17 cellular contexts compared by ENCODE assay signal in genomic region chr7:46279290-46279689, GRCh38.
DNase-seq lines count a peak whose midpoint lies in the region; ATAC-seq and TF ChIP-seq lines count a peak whose summit lies in the region.
"Had no signal": no experiment of that assay in that cellular context is flagged by ENCODE, and none has a peak within 500 bp of the region (broad histone marks: within the 10 kb centered on the region; RNA-seq: fewer than 3 reads in every experiment).

No MANE protein-coding gene starts in this region.

- no peaks in the 10 kb centered on the region for H3K36me3 Mint-ChIP-seq in GM23338 (ENCODE audit: low read depth)
- H3K36me3 Mint-ChIP-seq: CD4-positive, CD25-positive, alpha-beta regulatory T cell had no signal

- no peak overlapping the region for H3K27ac Mint-ChIP-seq in GM23338
- H3K27ac Mint-ChIP-seq: CD4-positive, CD25-positive, alpha-beta regulatory T cell had no signal

- no peak overlapping the region for H3K4me3 ChIP-seq in trophoblast cell (ENCODE audit: low read depth, low read length)
- no peak overlapping the region for H3K4me3 ChIP-seq in GM23338
- H3K4me3 ChIP-seq: BLaER1 treated with 17β-estradiol and CSF1 and Interleukin-3, amounts not matched to agents 10 nM and 100 nM; HAP-1 had no signal

- H2AFZ ChIP-seq in trophoblast cell (ENCODE audit: insufficient read depth, low read length, poor library complexity) = no peak overlapping the region
- H2AFZ ChIP-seq in GM23338 = no peak overlapping the region

- no peak overlapping the region for H2AK5ac ChIP-seq in trophoblast cell (ENCODE audit: low read length)

- H3K4me3 Mint-ChIP-seq in GM23338 = no peak overlapping the region
- H3K4me3 Mint-ChIP-seq: CD4-positive, CD25-positive, alpha-beta regulatory T cell had no signal

- H3F3A ChIP-seq in GM23338 (replicated peaks; ENCODE audit: low read depth) = no peaks in the 10 kb centered on the region

- H4K20me1 ChIP-seq in GM23338 (replicated peaks; ENCODE audit: insufficient read depth) = no peaks in the 10 kb centered on the region
- H4K20me1 ChIP-seq: BLaER1 treated with 17β-estradiol and CSF1 and Interleukin-3, amounts not matched to agents 10 nM and 100 nM had no signal

- peak overlapping the region; percentile 87 for H2BK5ac ChIP-seq in trophoblast cell (ENCODE audit: low read depth, low read length, poor library complexity)

- H3K79me2 ChIP-seq in trophoblast cell (ENCODE audit: control insufficient read depth, insufficient read depth, low read length, poor library complexity) (no peaks in the 10 kb centered on the region), GM23338 (replicated peaks; ENCODE audit: insufficient read depth) (no peaks in the 10 kb centered on the region)

- peak; percentile 24; the same call in 1 of the 2 replicates for TF ChIP-seq RAD21 in Ishikawa (IDR thresholded peaks at IDR 0.05; ENCODE audit: low read depth)

- DNase-seq in ACHN (peak; percentile 24), kidney glomerular epithelial cell (lab: John Stamatoyannopoulos, UW) (peak; percentile 84), trophoblast cell (no peak), D341Med (ENCODE audit: low spot score) (no peak), NCI-H2227 treated with DMSO at 0.1 percent for 48 hours (lab: John Stamatoyannopoulos, UW) (no peak), GM23338 (ENCODE audit: low spot score) (no peak), NCI-H510A treated with DMSO at 0.1 percent for 48 hours (lab: John Stamatoyannopoulos, UW) (no peak)
- DNase-seq: AML-193; Calu3; CD4-positive, CD25-positive, alpha-beta regulatory T cell; DMS79 treated with DMSO at 0.1 percent for 48 hours; GDM1 had no signal

- no CpG with 5 or more reads among the region's 2 CpGs for WGBS in trophoblast cell (ENCODE audit: extremely low coverage, insufficient coverage, insufficient read length)

- in situ Hi-C loops in ACHN (cut with HindIII; ENCODE audit: low pct_ligation_motif_present, low pct_unique_long_range_greater_than_20kb, low sequenced_read_pairs) = no loop called here

- H3K27ac ChIP-seq in trophoblast cell (ENCODE audit: low read depth, low read length) (peak overlapping the region; percentile 39), GM23338 (ENCODE audit: low read depth) (no peak overlapping the region)
- H3K27ac ChIP-seq: 22Rv1; BLaER1 treated with 17β-estradiol and CSF1 and Interleukin-3, amounts not matched to agents 10 nM and 100 nM had no signal

- H3K9ac ChIP-seq in trophoblast cell (ENCODE audit: low read length) = no peak overlapping the region
- H3K9ac ChIP-seq: BLaER1 treated with 17β-estradiol and CSF1 and Interleukin-3, amounts not matched to agents 10 nM and 100 nM had no signal

- H2BK12ac ChIP-seq in trophoblast cell (ENCODE audit: low read length) = peak overlapping the region; percentile 96

- peak overlapping the region; percentile 92 for H4K91ac ChIP-seq in trophoblast cell (ENCODE audit: low read depth, low read length)

- peaks cover 31% of the 10 kb centered on the region for H3K4me1 Mint-ChIP-seq in GM23338
- H3K4me1 Mint-ChIP-seq: CD4-positive, CD25-positive, alpha-beta regulatory T cell had no signal

- no peak overlapping the region for H3K18ac ChIP-seq in trophoblast cell (ENCODE audit: low read length)

- no peak overlapping the region for H3K23ac ChIP-seq in trophoblast cell (ENCODE audit: low read length)

- H4K8ac ChIP-seq in trophoblast cell (ENCODE audit: low read depth, low read length) = no peak overlapping the region

- no peaks in the 10 kb centered on the region for H3K27me3 ChIP-seq in trophoblast cell (ENCODE audit: insufficient read depth, low read length)
- H3K27me3 ChIP-seq in GM23338 (ENCODE audit: insufficient read depth) = no peaks in the 10 kb centered on the region
- H3K27me3 ChIP-seq: BLaER1 treated with 17β-estradiol and CSF1 and Interleukin-3, amounts not matched to agents 10 nM and 100 nM had no signal

- H3K4me2 ChIP-seq in trophoblast cell (ENCODE audit: low read length) (no peak overlapping the region), GM23338 (no peak overlapping the region)
- H3K4me2 ChIP-seq: BLaER1 treated with 17β-estradiol and CSF1 and Interleukin-3, amounts not matched to agents 10 nM and 100 nM had no signal

- H3K79me1 ChIP-seq in trophoblast cell (ENCODE audit: low read length) = peaks cover 33% of the 10 kb centered on the region

- H3K9me3 Mint-ChIP-seq in GM23338 = no peaks in the 10 kb centered on the region; the same call in 2 of the 3 replicates

- H3K36me3 ChIP-seq in trophoblast cell (ENCODE audit: control insufficient read depth in 1 of 2, insufficient read depth in 2 of 2, low read length in 2 of 2) = no peaks in the 10 kb centered on the region
- no peaks in the 10 kb centered on the region for H3K36me3 ChIP-seq in GM23338 (ENCODE audit: insufficient read depth)
- H3K36me3 ChIP-seq: BLaER1 treated with 17β-estradiol and CSF1 and Interleukin-3, amounts not matched to agents 10 nM and 100 nM; HAP-1 had no signal

- no peak for ATAC-seq in GM23338
- ATAC-seq: HepG2 had no signal

- peak overlapping the region; percentile 91 for H2BK120ac ChIP-seq in trophoblast cell (ENCODE audit: insufficient read depth, low read length, poor library complexity)

- peak overlapping the region; percentile 67 for H3K14ac ChIP-seq in trophoblast cell (ENCODE audit: low read length)

- TF ChIP-seq EP300 in Ishikawa (IDR thresholded peaks at IDR 0.05; ENCODE audit: borderline replicate concordance) = peak; percentile 81

- H3K9me2 ChIP-seq in GM23338 (ENCODE audit: insufficient read depth) = no peaks in the 10 kb centered on the region

- H3K4me1 ChIP-seq in trophoblast cell (ENCODE audit: control insufficient read depth in 1 of 2, insufficient read depth in 2 of 2, low read length in 2 of 2) (peaks cover 10 to 14% of the 10 kb centered on the region in 2 experiments), GM23338 (ENCODE audit: insufficient read depth) (peaks cover 6% of the 10 kb centered on the region; the same call in 1 of the 2 replicates)
- H3K4me1 ChIP-seq: BLaER1 treated with 17β-estradiol and CSF1 and Interleukin-3, amounts not matched to agents 10 nM and 100 nM; HAP-1 had no signal

- no peak overlapping the region for H3K4ac ChIP-seq in trophoblast cell (ENCODE audit: low read depth, low read length)

- no peaks in the 10 kb centered on the region for H3K9me3 ChIP-seq in trophoblast cell (ENCODE audit: insufficient read depth, low read depth, low read length)
- H3K9me3 ChIP-seq: HAP-1 had no signal

- H3K27me3 Mint-ChIP-seq in GM23338 (ENCODE audit: insufficient read depth, low read depth, poor library complexity) = no peaks in the 10 kb centered on the region
- H3K27me3 Mint-ChIP-seq: CD4-positive, CD25-positive, alpha-beta regulatory T cell had no signal

- TF ChIP-seq CTCF in GM23338 (conservative IDR thresholded peaks at IDR 0.05; ENCODE audit: low read depth in 2 of 2) = no peak

- H4K12ac ChIP-seq in trophoblast cell (ENCODE audit: low read depth, low read length) = no peak overlapping the region

TF ChIP-seq in Ishikawa, 13 proteins besides CTCF, POLR2A, EP300 and RAD21 (continues in another document):
- TF ChIP-seq FOXM1 (IDR thresholded peaks at IDR 0.05; ENCODE audit: borderline replicate concordance, low read depth) (peak; percentile 70), NFIC (IDR thresholded peaks at IDR 0.05) (peak; percentile 51), EGR1 (IDR thresholded peaks at IDR 0.05) (no peak), CREB1 (IDR thresholded peaks at IDR 0.05; ENCODE audit: low read depth) (no peak), CEBPB (IDR thresholded peaks at IDR 0.05) (0 out of 2 replicates have a peak, but pooled peaks have one; percentile 7), ZBTB7A (IDR thresholded peaks at IDR 0.05; ENCODE audit: low read depth) (no peak)
- TF ChIP-seq, protein P1, sequence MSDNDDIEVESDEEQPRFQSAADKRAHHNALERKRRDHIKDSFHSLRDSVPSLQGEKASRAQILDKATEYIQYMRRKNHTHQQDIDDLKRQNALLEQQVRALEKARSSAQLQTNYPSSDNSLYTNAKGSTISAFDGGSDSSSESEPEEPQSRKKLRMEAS (IDR thresholded peaks at IDR 0.05) = peak; percentile 12; the same call in 1 of the 2 replicates

TF ChIP-seq in GM23338, 12 proteins besides CTCF, POLR2A, EP300 and RAD21 (continues in another document):
- no peak for TF ChIP-seq ZNF331 (CRISPR knock-in tag; IDR thresholded peaks at IDR 0.05; ENCODE audit: low read depth)
- no peak for TF ChIP-seq NANOG (IDR thresholded peaks at IDR 0.05; ENCODE audit: borderline replicate concordance)
- no peak for TF ChIP-seq EZH2phosphoT487 (IDR thresholded peaks at IDR 0.05; ENCODE audit: unreplicated experiment)
- no peak for TF ChIP-seq JUNB (IDR thresholded peaks at IDR 0.05; ENCODE audit: unreplicated experiment)
- TF ChIP-seq REST (IDR thresholded peaks at IDR 0.05; ENCODE audit: unreplicated experiment) = no peak
- no peak for TF ChIP-seq POLR2AphosphoS5 (IDR thresholded peaks at IDR 0.05; ENCODE audit: low read depth)
- TF ChIP-seq CREB1 (CRISPR knock-in tag; IDR thresholded peaks at IDR 0.05; ENCODE audit: low read depth) = no peak

Comparison
In these comparisons a context has a peak if more than half of its experiments do, and no peak if none do; other contexts are left out.
1. DNase-seq: peak in ACHN (single experiment) and kidney glomerular epithelial cell (single experiment); none in trophoblast cell (0 of 2), D341Med (single experiment), NCI-H2227 treated with DMSO at 0.1 percent for 48 hours (single experiment), GM23338 (single experiment) and NCI-H510A treated with DMSO at 0.1 percent for 48 hours (single experiment).